In the genomic region with DNA sequence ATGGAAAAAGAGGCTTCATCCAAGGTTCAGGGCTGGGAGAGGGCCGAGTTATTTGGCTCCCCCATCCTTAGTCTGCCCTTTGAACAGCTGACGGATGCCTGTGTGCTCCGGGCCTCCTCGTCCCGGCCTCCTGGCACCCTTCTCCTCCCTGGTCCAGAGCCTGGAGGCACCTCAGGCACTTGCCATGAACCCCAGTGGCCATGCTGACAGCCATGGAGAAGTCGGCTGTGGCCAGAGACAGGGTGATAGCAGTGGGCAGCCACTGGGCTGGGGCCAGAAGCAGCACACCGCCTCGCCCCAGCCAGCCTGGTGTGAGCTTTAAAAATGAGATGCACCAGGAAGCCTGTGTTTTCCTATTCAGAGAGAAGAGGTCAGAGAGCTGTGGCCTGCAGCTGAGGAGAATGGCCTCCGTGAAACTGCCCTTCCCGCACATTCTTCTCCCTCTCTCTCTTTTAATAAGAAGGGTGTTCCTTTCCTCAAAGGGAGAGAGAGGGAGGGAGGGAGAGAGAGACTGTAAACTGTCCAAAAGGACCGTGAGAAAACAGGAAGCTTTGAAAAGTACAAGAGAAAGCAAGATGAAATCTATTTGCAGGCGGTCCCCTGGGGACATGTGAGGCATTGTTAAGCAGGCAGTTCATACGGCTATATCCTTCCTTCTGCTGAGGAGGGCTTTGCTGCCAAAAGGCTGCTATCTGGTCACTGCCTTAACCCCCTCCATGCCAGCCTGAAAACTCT, we compare ENCODE assay signal across 2 cellular contexts.
TF ChIP-seq lines count a peak whose summit lies in the region.

No MANE protein-coding gene starts in this region.

TF ChIP-seq in liver, 16 proteins besides CTCF, POLR2A, EP300 and RAD21:
- TF ChIP-seq NR2F2 (IDR thresholded peaks at IDR 0.05) (peak; percentile 95), RXRA (IDR thresholded peaks at IDR 0.05) (peak; percentile 62 to 66), FOXA2 (IDR thresholded peaks at IDR 0.05) (no peak), YY1 (IDR thresholded peaks at IDR 0.05) (peak; percentile 48), HNF4A (conservative IDR thresholded peaks at IDR 0.05) (no peak), FOXA1 (IDR thresholded peaks at IDR 0.05) (no peak), MAX (IDR thresholded peaks at IDR 0.05) (peak; percentile 51), GABPA (IDR thresholded peaks at IDR 0.05 in 1 of 2, conservative IDR thresholded peaks at IDR 0.05 in 1 of 2) (no peak), SP1 (IDR thresholded peaks at IDR 0.05) (peak; percentile 51)
- TF ChIP-seq, protein P1, sequence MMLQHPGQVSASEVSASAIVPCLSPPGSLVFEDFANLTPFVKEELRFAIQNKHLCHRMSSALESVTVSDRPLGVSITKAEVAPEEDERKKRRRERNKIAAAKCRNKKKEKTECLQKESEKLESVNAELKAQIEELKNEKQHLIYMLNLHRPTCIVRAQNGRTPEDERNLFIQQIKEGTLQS (IDR thresholded peaks at IDR 0.05), result no peak
- TF ChIP-seq, protein P2, sequence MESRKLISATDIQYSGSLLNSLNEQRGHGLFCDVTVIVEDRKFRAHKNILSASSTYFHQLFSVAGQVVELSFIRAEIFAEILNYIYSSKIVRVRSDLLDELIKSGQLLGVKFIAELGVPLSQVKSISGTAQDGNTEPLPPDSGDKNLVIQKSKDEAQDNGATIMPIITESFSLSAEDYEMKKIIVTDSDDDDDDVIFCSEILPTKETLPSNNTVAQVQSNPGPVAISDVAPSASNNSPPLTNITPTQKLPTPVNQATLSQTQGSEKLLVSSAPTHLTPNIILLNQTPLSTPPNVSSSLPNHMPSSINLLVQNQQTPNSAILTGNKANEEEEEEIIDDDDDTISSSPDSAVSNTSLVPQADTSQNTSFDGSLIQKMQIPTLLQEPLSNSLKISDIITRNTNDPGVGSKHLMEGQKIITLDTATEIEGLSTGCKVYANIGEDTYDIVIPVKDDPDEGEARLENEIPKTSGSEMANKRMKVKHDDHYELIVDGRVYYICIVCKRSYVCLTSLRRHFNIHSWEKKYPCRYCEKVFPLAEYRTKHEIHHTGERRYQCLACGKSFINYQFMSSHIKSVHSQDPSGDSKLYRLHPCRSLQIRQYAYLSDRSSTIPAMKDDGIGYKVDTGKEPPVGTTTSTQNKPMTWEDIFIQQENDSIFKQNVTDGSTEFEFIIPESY (IDR thresholded peaks at IDR 0.05), result no peak
TF ChIP-seq in liver: peak in this region for 5.

TF ChIP-seq in HepG2, 621 proteins besides CTCF, POLR2A, EP300 and RAD21:
- TF ChIP-seq TSC22D2 (CRISPR knock-in tag; IDR thresholded peaks at IDR 0.05; ENCODE audit: borderline replicate concordance) (no peak), KDM4B (CRISPR knock-in tag; IDR thresholded peaks at IDR 0.05) (no peak), ZNF768 (CRISPR knock-in tag; IDR thresholded peaks at IDR 0.05) (no peak), MYPOP (CRISPR knock-in tag; IDR thresholded peaks at IDR 0.05) (no peak), ZNF20 (CRISPR knock-in tag; IDR thresholded peaks at IDR 0.05) (no peak)
- TF ChIP-seq, protein P3, sequence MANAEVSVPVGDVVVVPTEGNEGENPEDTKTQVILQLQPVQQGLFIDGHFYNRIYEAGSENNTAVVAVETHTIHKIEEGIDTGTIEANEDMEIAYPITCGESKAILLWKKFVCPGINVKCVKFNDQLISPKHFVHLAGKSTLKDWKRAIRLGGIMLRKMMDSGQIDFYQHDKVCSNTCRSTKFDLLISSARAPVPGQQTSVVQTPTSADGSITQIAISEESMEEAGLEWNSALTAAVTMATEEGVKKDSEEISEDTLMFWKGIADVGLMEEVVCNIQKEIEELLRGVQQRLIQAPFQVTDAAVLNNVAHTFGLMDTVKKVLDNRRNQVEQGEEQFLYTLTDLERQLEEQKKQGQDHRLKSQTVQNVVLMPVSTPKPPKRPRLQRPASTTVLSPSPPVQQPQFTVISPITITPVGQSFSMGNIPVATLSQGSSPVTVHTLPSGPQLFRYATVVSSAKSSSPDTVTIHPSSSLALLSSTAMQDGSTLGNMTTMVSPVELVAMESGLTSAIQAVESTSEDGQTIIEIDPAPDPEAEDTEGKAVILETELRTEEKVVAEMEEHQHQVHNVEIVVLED (CRISPR knock-in tag; IDR thresholded peaks at IDR 0.05; ENCODE audit: borderline replicate concordance), result no peak
- TF ChIP-seq, protein P4, sequence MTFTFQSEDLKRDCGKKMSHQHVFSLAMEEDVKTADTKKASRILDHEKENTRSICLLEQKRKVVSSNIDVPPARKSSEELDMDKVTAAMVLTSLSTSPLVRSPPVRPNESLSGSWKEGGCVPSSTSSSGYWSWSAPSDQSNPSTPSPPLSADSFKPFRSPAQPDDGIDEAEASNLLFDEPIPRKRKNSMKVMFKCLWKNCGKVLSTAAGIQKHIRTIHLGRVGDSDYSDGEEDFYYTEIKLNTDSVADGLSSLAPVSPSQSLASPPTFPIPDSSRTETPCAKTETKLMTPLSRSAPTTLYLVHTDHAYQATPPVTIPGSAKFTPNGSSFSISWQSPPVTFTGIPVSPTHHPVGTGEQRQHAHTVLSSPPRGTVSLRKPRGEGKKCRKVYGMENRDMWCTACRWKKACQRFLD (CRISPR knock-in tag; IDR thresholded peaks at IDR 0.05; ENCODE audit: borderline replicate concordance), result no peak
